ENCODE assay signal across 18 cellular contexts in the genomic region with DNA sequence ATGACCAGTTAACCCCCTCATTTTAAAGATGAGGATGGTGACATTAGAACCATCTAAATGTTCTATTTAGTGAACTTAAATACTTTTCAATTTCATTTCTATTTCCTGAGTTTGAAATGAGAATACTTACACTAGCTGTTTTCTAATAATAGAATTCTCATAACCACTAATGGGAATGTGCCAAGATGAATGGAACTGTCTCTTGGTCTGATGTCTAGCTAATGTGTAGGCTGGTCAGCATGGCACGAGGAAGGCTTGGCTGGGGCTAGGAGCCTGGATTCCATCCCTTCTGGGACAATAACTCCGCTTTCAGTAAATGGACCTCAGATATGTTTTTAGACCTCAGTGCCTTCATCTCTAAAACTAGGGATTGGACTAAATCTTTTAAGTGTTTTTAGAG.
"Had no signal": no experiment of that assay in that cellular context is flagged by ENCODE, and none has a peak within 500 bp of the region (broad histone marks: within the 10 kb centered on the region; RNA-seq: fewer than 3 reads in every experiment).

No MANE protein-coding gene starts in this region.

- ATAC-seq: naive thymus-derived CD8-positive, alpha-beta T cell; upper lobe of right lung had no signal

- DNase-seq: activated B cell treated with CpG ODN at 0.5 μM for 24 hours; activated CD4-positive, alpha-beta T cell treated with anti-CD3 and anti-CD28 coated beads for 4 hours; activated CD4-positive, alpha-beta T cell treated with anti-CD3 and anti-CD28 coated beads, Interleukin-2, amount 50 U/mL, for 48 hours; activated naive CD4-positive, alpha-beta T cell treated with Interleukin-2 at 50 U/mL for 16 hours; activated naive CD8-positive, alpha-beta T cell treated with anti-CD3 and anti-CD28 coated beads for 36 hours; activated T-cell treated with anti-CD3 and anti-CD28 coated beads, Interleukin-2, amount 50 U/mL, for 48 hours; endodermal cell; foreskin fibroblast; naive thymus-derived CD8-positive, alpha-beta T cell; retina; stimulated activated CD4-positive, alpha-beta T cell treated with anti-CD3 and anti-CD28 coated beads, Interleukin-4, amount 100 ng/mL, for 24 hours; stimulated activated naive CD4-positive, alpha-beta T cell treated with Interleukin-2 at 50 U/mL for 16 hours; T-helper 9 cell; upper lobe of right lung had no signal

- H3K4me1 ChIP-seq: breast epithelium, neural progenitor cell, upper lobe of right lung had no signal

- H3K4me3 ChIP-seq: breast epithelium, coronary artery, lung, neural progenitor cell, upper lobe of right lung had no signal

- H3K36me3 ChIP-seq: breast epithelium, neural progenitor cell, upper lobe of right lung had no signal

- H3K9me3 ChIP-seq: breast epithelium, upper lobe of right lung had no signal

- H3K27me3 ChIP-seq: breast epithelium, neural progenitor cell, upper lobe of right lung had no signal

- H3K27ac ChIP-seq: breast epithelium, coronary artery, neural progenitor cell, upper lobe of right lung had no signal
